In genomic region chr15:55991841-55992768, GRCh38 we compare ENCODE assay signal across 9 cellular contexts. TPM values are rescaled to one million over a fixed set of nuclear protein-coding genes. Genes with fewer than 3 reads are reported as not detected.
DNase-seq lines count a peak whose midpoint lies in the region; ATAC-seq and TF ChIP-seq lines count a peak whose summit lies in the region.
"Had no signal": no experiment of that assay in that cellular context is flagged by ENCODE, and none has a peak within 500 bp of the region (broad histone marks: within the 10 kb centered on the region; RNA-seq: fewer than 3 reads in every experiment).

No MANE protein-coding gene starts in this region.

- ATAC-seq in HG03460 (IDR thresholded peaks at IDR 0.05; ENCODE audit: unreplicated experiment) (no peak), sciatic nerve (no peak)

- H3K4me3 ChIP-seq in AG04449 (ENCODE audit: low read depth, low read length) (peak overlapping the region; percentile 73), HUES64 (ENCODE audit: low read length) (peak overlapping the region; percentile 71), cardiac fibroblast (replicated peaks in 1 of 2; ENCODE audit: low read depth in 2 of 2, low read length in 2 of 2) (peak overlapping the region; percentile 81 to 87), muscle layer of colon (ENCODE audit: low read depth in 1 of 2, low read length in 2 of 2) (peak overlapping the region in 1 of 2 donors; percentile 73)

- no peaks in the 10 kb centered on the region for H3K36me3 ChIP-seq in HUES64 (ENCODE audit: insufficient read depth, low read length)
- no peaks in the 10 kb centered on the region for H3K36me3 ChIP-seq in muscle layer of colon (ENCODE audit: insufficient read depth, low read length)

- no peak for DNase-seq in AG04449 (ENCODE audit: low read depth, low spot score)
- peak in 1 of 2 donors; percentile 31 for DNase-seq in cardiac fibroblast (ENCODE audit: low read depth in 2 of 2)
- DNase-seq in GF-D8 (lab: John Stamatoyannopoulos, UW) = no peak
- DNase-seq in SIG-M5 (lab: John Stamatoyannopoulos, UW) = no peak
- no peak for DNase-seq in sciatic nerve (ENCODE audit: low spot score)
- DNase-seq: NCI-H2107 had no signal

- H3K4me1 ChIP-seq in HUES64 (ENCODE audit: insufficient read depth, low read length) (peaks cover 12% of the 10 kb centered on the region; the same call in 1 of the 2 replicates), muscle layer of colon (ENCODE audit: insufficient read depth, low read length) (peaks cover 17% of the 10 kb centered on the region)

- H3K9me3 ChIP-seq in HUES64 (ENCODE audit: insufficient read depth, low read depth, low read length) = no peaks in the 10 kb centered on the region
- no peaks in the 10 kb centered on the region for H3K9me3 ChIP-seq in muscle layer of colon (ENCODE audit: low read length)

- CTCF ChIA-PET in AG04449 (lab: Yijun Ruan, JAX) = interaction anchor here (0.9 to 3.0 kb wide), 8 partner anchors 10 to 252 kb away, joined by 3 to 9 read pairs (median 4); no protein-coding TSS in a partner anchor

- intact Hi-C loops in sciatic nerve (cut with DNase I) = no loop called here

- H3K27me3 ChIP-seq in HUES64 (ENCODE audit: insufficient read depth, low read length) (peaks cover 41% of the 10 kb centered on the region), muscle layer of colon (ENCODE audit: control insufficient read depth in 1 of 2, insufficient read depth in 2 of 2, low read length in 2 of 2) (no peaks in the 10 kb centered on the region)

- TF ChIP-seq CTCF in AG04449 (IDR thresholded peaks at IDR 0.05; ENCODE audit: insufficient read depth, low read length, missing control alignments) (no peak), cardiac fibroblast (IDR thresholded peaks at IDR 0.05; ENCODE audit: low read depth, low read length) (no peak)

- POLR2A ChIA-PET in AG04449 (lab: Yijun Ruan, JAX) = interaction anchor here (0.6 kb wide), 1 partner anchor 118 kb away, joined by 3 read pairs; no protein-coding TSS in a partner anchor

- H3K9ac ChIP-seq in HUES64 (ENCODE audit: low read depth, low read length) (peak overlapping the region; percentile 60; the same call in 1 of the 2 replicates), muscle layer of colon (ENCODE audit: low read length) (peak overlapping the region; percentile 73)

- H3K27ac ChIP-seq in HUES64 (ENCODE audit: low read depth, low read length) (no peak overlapping the region), muscle layer of colon (ENCODE audit: low read depth, low read length) (peak overlapping the region; percentile 83)

- 81% methylated on average over 11 of the region's 12 CpGs for WGBS in HUES64

RNA-seq across cellular contexts. Expression of gene NEDD4, which starts 1.3 kb away (rescaled TPM):
- 4.0 TPM for polyA plus RNA-seq in HUES64 (2013, experiment 1 of 2)
- polyA plus RNA-seq in HUES64 (2013, experiment 2 of 2) = 4.4 TPM
- 25.1 TPM for total RNA-seq in sciatic nerve
